ENCODE assay signal across 1 cellular context in genomic region chr5:151157426-151158286, GRCh38.
A peak's percentile ranks its signal among the peaks of the same experiment; 100 is the strongest.
TF ChIP-seq lines count a peak whose summit lies in the region.

TSS of gene ANXA6 (minus strand) at chr5:151157779. CDS start at chr5:151147901, 9,878 bp downstream.

TF ChIP-seq in HepG2, 621 proteins besides CTCF, POLR2A, EP300 and RAD21 (continued from another document and continues in another):
- TF ChIP-seq LBX2 (CRISPR knock-in tag; IDR thresholded peaks at IDR 0.05; ENCODE audit: borderline replicate concordance) (no peak; the same call in 1 of the 2 replicates), ZBTB33 (CRISPR knock-in tag; IDR thresholded peaks at IDR 0.05) (no peak), NFE2L2 (IDR thresholded peaks at IDR 0.05; ENCODE audit: low read length) (no peak), ZNF138 (CRISPR knock-in tag; IDR thresholded peaks at IDR 0.05; ENCODE audit: low read depth) (0 out of 2 replicates have a peak, but pooled peaks have one; percentile 33), KLF9 (CRISPR knock-in tag; IDR thresholded peaks at IDR 0.05; ENCODE audit: low read depth) (no peak), RERE (CRISPR knock-in tag; IDR thresholded peaks at IDR 0.05; ENCODE audit: low read depth) (no peak), ZNF7 (CRISPR knock-in tag; IDR thresholded peaks at IDR 0.05) (no peak), ELK4 (CRISPR knock-in tag; IDR thresholded peaks at IDR 0.05; ENCODE audit: borderline replicate concordance) (no peak), ZNF781 (CRISPR knock-in tag; IDR thresholded peaks at IDR 0.05; ENCODE audit: borderline replicate concordance, not compliant biosample characterization) (peak; percentile 70), SMYD3 (CRISPR knock-in tag; IDR thresholded peaks at IDR 0.05) (no peak), ZNF883 (CRISPR knock-in tag; IDR thresholded peaks at IDR 0.05; ENCODE audit: not compliant biosample characterization) (peak; percentile 91), HNF4A (CRISPR knock-in tag; IDR thresholded peaks at IDR 0.05) (no peak; the same call in 1 of the 2 replicates), RXRB (CRISPR knock-in tag; IDR thresholded peaks at IDR 0.05; ENCODE audit: borderline replicate concordance) (no peak; the same call in 1 of the 2 replicates), REXO4 (CRISPR knock-in tag; IDR thresholded peaks at IDR 0.05; ENCODE audit: borderline replicate concordance) (no peak), MYPOP (CRISPR knock-in tag; IDR thresholded peaks at IDR 0.05) (0 out of 2 replicates have a peak, but pooled peaks have one; percentile 45), CCDC6 (CRISPR knock-in tag; IDR thresholded peaks at IDR 0.05) (no peak), MED8 (CRISPR knock-in tag; IDR thresholded peaks at IDR 0.05; ENCODE audit: insufficient replicate concordance) (no peak), E2F5 (CRISPR knock-in tag; conservative IDR thresholded peaks at IDR 0.05) (peak; percentile 63; the same call in 1 of the 2 replicates), GRHL1 (CRISPR knock-in tag; conservative IDR thresholded peaks at IDR 0.05) (no peak), TCF12 (IDR thresholded peaks at IDR 0.05) (no peak), TCF12 (CRISPR knock-in tag; IDR thresholded peaks at IDR 0.05) (no peak), MEIS2 (CRISPR knock-in tag; IDR thresholded peaks at IDR 0.05) (peak; percentile 58; the same call in 1 of the 2 replicates), ZNF558 (CRISPR knock-in tag; IDR thresholded peaks at IDR 0.05; ENCODE audit: borderline replicate concordance) (peak; percentile 46; the same call in 1 of the 2 replicates), RBM39 (IDR thresholded peaks at IDR 0.05; ENCODE audit: low read depth, low read length, poor library complexity, severe bottlenecking) (no peak), ZNF224 (CRISPR knock-in tag; IDR thresholded peaks at IDR 0.05) (no peak), MIER3 (CRISPR knock-in tag; IDR thresholded peaks at IDR 0.05; ENCODE audit: borderline replicate concordance) (0 out of 2 replicates have a peak, but pooled peaks have one; percentile 18), ISX (CRISPR knock-in tag; conservative IDR thresholded peaks at IDR 0.05) (no peak), KLF13 (CRISPR knock-in tag; IDR thresholded peaks at IDR 0.05) (0 out of 2 replicates have a peak, but pooled peaks have one; percentile 22), ZNF646 (CRISPR knock-in tag; IDR thresholded peaks at IDR 0.05) (no peak), ZNF563 (CRISPR knock-in tag; IDR thresholded peaks at IDR 0.05) (no peak), NRL (CRISPR knock-in tag; IDR thresholded peaks at IDR 0.05; ENCODE audit: borderline replicate concordance) (no peak), SCMH1 (CRISPR knock-in tag; IDR thresholded peaks at IDR 0.05; ENCODE audit: borderline replicate concordance) (no peak), ZNF337 (CRISPR knock-in tag; IDR thresholded peaks at IDR 0.05; ENCODE audit: borderline replicate concordance, low read depth) (no peak), STAG1 (CRISPR knock-in tag; IDR thresholded peaks at IDR 0.05) (no peak), HDAC1 (CRISPR knock-in tag; IDR thresholded peaks at IDR 0.05) (peak; percentile 67; the same call in 1 of the 2 replicates), ZSCAN25 (CRISPR knock-in tag; IDR thresholded peaks at IDR 0.05) (no peak; the same call in 1 of the 2 replicates), JUN (CRISPR knock-in tag; IDR thresholded peaks at IDR 0.05) (no peak), MTF2 (CRISPR knock-in tag; IDR thresholded peaks at IDR 0.05; ENCODE audit: borderline replicate concordance) (peak; percentile 77; the same call in 1 of the 2 replicates)
